In the genomic region with DNA sequence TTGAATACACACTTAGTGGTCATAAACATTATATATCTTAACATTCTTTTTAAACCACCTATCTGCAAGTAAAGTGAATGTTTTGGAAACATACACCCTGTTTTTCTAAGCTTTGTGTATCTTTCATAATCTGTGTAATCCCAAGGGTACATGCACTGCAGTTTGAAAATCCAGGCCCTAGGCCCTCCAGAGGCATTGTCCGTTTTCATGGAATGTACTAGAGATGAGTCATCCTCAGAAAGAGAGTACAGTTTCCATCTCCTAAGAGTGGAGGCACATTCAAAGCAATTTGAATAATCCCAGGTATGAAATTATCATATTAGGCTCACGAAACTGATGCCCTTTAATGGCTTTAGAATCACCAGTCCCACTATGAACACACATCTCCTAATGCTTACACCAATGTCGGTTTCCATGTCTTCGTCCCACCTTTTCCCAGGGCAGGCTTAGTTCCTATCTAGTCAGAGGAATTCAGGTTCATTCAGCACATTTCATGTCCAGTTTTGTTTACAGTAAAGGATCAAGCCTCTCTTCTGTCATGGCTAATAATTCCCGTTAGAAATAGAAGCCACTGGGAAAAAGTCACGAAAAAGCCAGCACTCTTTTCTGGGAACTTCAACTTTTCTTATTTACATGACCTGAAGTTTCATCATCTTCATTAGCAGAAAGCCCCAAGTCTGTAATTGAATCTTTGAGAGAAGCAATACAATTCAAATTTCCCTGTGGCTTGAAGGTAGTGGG, we compare ENCODE assay signal across 12 cellular contexts. TPM values are rescaled to one million over a fixed set of nuclear protein-coding genes. Genes with fewer than 3 reads are reported as not detected.
DNase-seq lines count a peak whose midpoint lies in the region; ATAC-seq and TF ChIP-seq lines count a peak whose summit lies in the region.
"Had no signal": no experiment of that assay in that cellular context is flagged by ENCODE, and none has a peak within 500 bp of the region (broad histone marks: within the 10 kb centered on the region; RNA-seq: fewer than 3 reads in every experiment).

No MANE protein-coding gene starts in this region.

- TF ChIP-seq POLR2A in thyroid gland (IDR thresholded peaks at IDR 0.05): no peak

- H3K4me1 Mint-ChIP-seq in chondrocyte (ENCODE audit: low read depth): peaks cover 40% of the 10 kb centered on the region
- H3K4me1 Mint-ChIP-seq in type B pancreatic cell (ENCODE audit: unreplicated experiment): no peaks in the 10 kb centered on the region
- peaks cover 21% of the 10 kb centered on the region for H3K4me1 Mint-ChIP-seq in stimulated activated naive CD8-positive, alpha-beta T cell treated with anti-CD3 and anti-CD28 coated beads, Interleukin-15, amount 100 ng/mL, for 72 hours
- H3K4me1 Mint-ChIP-seq: H9 had no signal

- H3K36me3 Mint-ChIP-seq in chondrocyte (ENCODE audit: low read depth): peaks cover 2% of the 10 kb centered on the region
- no peaks in the 10 kb centered on the region for H3K36me3 Mint-ChIP-seq in type B pancreatic cell

- H3K9me2 ChIP-seq in MM.1S (replicated peaks; ENCODE audit: insufficient read depth, low read length): no peaks in the 10 kb centered on the region

- no peak overlapping the region for H3K9ac ChIP-seq in MM.1S (ENCODE audit: low read length)

- no peaks in the 10 kb centered on the region for H4K20me1 ChIP-seq in MM.1S (ENCODE audit: insufficient read depth, low read length)

- H3K9me3 Mint-ChIP-seq in chondrocyte (ENCODE audit: low read depth) (peaks cover 10% of the 10 kb centered on the region), type B pancreatic cell (no peaks in the 10 kb centered on the region)
- peaks cover 0 to 12% of the 10 kb centered on the region in 2 donors for H3K9me3 Mint-ChIP-seq in stimulated activated naive CD8-positive, alpha-beta T cell treated with anti-CD3 and anti-CD28 coated beads, Interleukin-15, amount 100 ng/mL, for 72 hours
- H3K9me3 Mint-ChIP-seq: H9 had no signal

- H3K27ac Mint-ChIP-seq in chondrocyte (ENCODE audit: unreplicated experiment) (peak overlapping the region; percentile 92), type B pancreatic cell (no peak overlapping the region)
- H3K27ac Mint-ChIP-seq in stimulated activated naive CD8-positive, alpha-beta T cell treated with anti-CD3 and anti-CD28 coated beads, Interleukin-15, amount 100 ng/mL, for 72 hours: peak overlapping the region in 1 of 2 donors; percentile 9
- H3K27ac Mint-ChIP-seq: H9 had no signal

- WGBS in thyroid gland, 2 donors: 66 to 73% methylated on average over 6 of the region's 6 CpGs

- H3K27me3 ChIP-seq in MG63 (no peaks in the 10 kb centered on the region), left lung (no peaks in the 10 kb centered on the region), thyroid gland (no peaks in the 10 kb centered on the region), MM.1S (replicated peaks; ENCODE audit: insufficient read depth, low read length) (no peaks in the 10 kb centered on the region)

- H3K4me1 ChIP-seq in left lung (peaks cover 0 to 15% of the 10 kb centered on the region in 2 donors), thyroid gland (peaks cover 0 to 12% of the 10 kb centered on the region in 2 donors), MM.1S (ENCODE audit: low read length) (no peaks in the 10 kb centered on the region)

- intact Hi-C loops in left lung (cut with DNase I) (no loop called here), thyroid gland (cut with DNase I) (no loop called here)

- H3K4me3 ChIP-seq in MG63 (no peak overlapping the region), left lung (no peak overlapping the region), thyroid gland (replicated peaks in 1 of 3) (no peak overlapping the region), MM.1S (ENCODE audit: low read length) (no peak overlapping the region)

- H3K27me3 Mint-ChIP-seq in chondrocyte (ENCODE audit: low read depth): no peaks in the 10 kb centered on the region
- no peaks in the 10 kb centered on the region for H3K27me3 Mint-ChIP-seq in type B pancreatic cell
- no peaks in the 10 kb centered on the region for H3K27me3 Mint-ChIP-seq in stimulated activated naive CD8-positive, alpha-beta T cell treated with anti-CD3 and anti-CD28 coated beads, Interleukin-15, amount 100 ng/mL, for 72 hours

- peak overlapping the region in 1 of 2 donors; percentile 60 for H3K27ac ChIP-seq in left lung
- peak overlapping the region in 2 of 3 donors; percentile 10 to 52 for H3K27ac ChIP-seq in thyroid gland
- H3K27ac ChIP-seq in MM.1S (ENCODE audit: low read length): no peak overlapping the region

- H3K9me3 ChIP-seq in MG63 (no peaks in the 10 kb centered on the region), left lung (no peaks in the 10 kb centered on the region), thyroid gland (no peaks in the 10 kb centered on the region), MM.1S (replicated peaks; ENCODE audit: insufficient read depth, low read length) (no peaks in the 10 kb centered on the region)

- H3K4me2 ChIP-seq in MM.1S (ENCODE audit: low read depth, low read length): no peak overlapping the region

- no peak overlapping the region for H2AFZ ChIP-seq in MM.1S (ENCODE audit: low read length)

- no peak for TF ChIP-seq CTCF in chondrocyte (IDR thresholded peaks at IDR 0.05)
- no peak for TF ChIP-seq CTCF in left lung (IDR thresholded peaks at IDR 0.05)
- no peak for TF ChIP-seq CTCF in thyroid gland (IDR thresholded peaks at IDR 0.05)
- TF ChIP-seq CTCF in MM.1S (IDR thresholded peaks at IDR 0.05; ENCODE audit: low read length): no peak
- no peak for TF ChIP-seq CTCF in type B pancreatic cell (conservative IDR thresholded peaks at IDR 0.05)

- ATAC-seq in left lung: peak; percentile 78
- no peak for ATAC-seq in stimulated activated naive CD8-positive, alpha-beta T cell treated with anti-CD3 and anti-CD28 coated beads, Interleukin-15, amount 100 ng/mL, for 72 hours

- H3K4me3 Mint-ChIP-seq in chondrocyte (ENCODE audit: unreplicated experiment): no peak overlapping the region
- no peak overlapping the region for H3K4me3 Mint-ChIP-seq in type B pancreatic cell
- H3K4me3 Mint-ChIP-seq in stimulated activated naive CD8-positive, alpha-beta T cell treated with anti-CD3 and anti-CD28 coated beads, Interleukin-15, amount 100 ng/mL, for 72 hours: no peak overlapping the region
- H3K4me3 Mint-ChIP-seq: H9 had no signal

- H3K79me2 ChIP-seq in MM.1S (ENCODE audit: low read length): no peaks in the 10 kb centered on the region

- no peaks in the 10 kb centered on the region for H3F3A ChIP-seq in MM.1S (ENCODE audit: insufficient read depth, low read length)

- DNase-seq in MG63: peak; percentile 52
- DNase-seq in chondrocyte (ENCODE audit: low spot score): no peak
- no peak for DNase-seq in left lung
- DNase-seq in thyroid gland: no peak
- DNase-seq in MM.1S: no peak
- no peak for DNase-seq in type B pancreatic cell (ENCODE audit: extremely low spot score, unreplicated experiment)
- no peak for DNase-seq in stimulated activated naive CD4-positive, alpha-beta T cell treated with Interleukin-2 at 50 U/mL for 16 hours (lab: John Stamatoyannopoulos, UW)
- no peak for DNase-seq in stimulated activated naive CD8-positive, alpha-beta T cell treated with anti-CD3 and anti-CD28 coated beads, Interleukin-15, amount 100 ng/mL, for 72 hours
- DNase-seq: amygdala, DMS79, H9, NCI-H1417 treated with DMSO at 0.1 percent for 48 hours had no signal

- H3K36me3 ChIP-seq in MG63 (peaks cover 2% of the 10 kb centered on the region; the same call in 1 of the 2 replicates), left lung (no peaks in the 10 kb centered on the region), thyroid gland (no peaks in the 10 kb centered on the region), MM.1S (replicated peaks; ENCODE audit: insufficient read depth, low read length) (no peaks in the 10 kb centered on the region)

RNA-seq across cellular contexts. Expression of a gene that starts 39.5 kb away (rescaled TPM):
- total RNA-seq in MG63 (2014; rRNA removed; shearing (Covaris generic); ENCODE audit: low replicate concordance): 1,423 and 1,833 TPM in 2 replicates
- 176 to 179 TPM (median 177 TPM) in 3 replicates for total RNA-seq in chondrocyte
- 100 to 1,000 TPM; 479 to 693 TPM for total RNA-seq in left lung
- total RNA-seq in thyroid gland: 100 to 1,000 TPM; 164 to 302 (median 189) TPM
- total RNA-seq in type B pancreatic cell (ENCODE audit: low replicate concordance): 46.0 and 54.7 TPM in 2 replicates
